Comparison of ENCODE assay signal across 11 cellular contexts in genomic region chr22:30183861-30184278, GRCh38.
A peak's percentile ranks its signal among the peaks of the same experiment; 100 is the strongest.
DNase-seq lines count a peak whose midpoint lies in the region; ATAC-seq and FAIRE-seq lines count a peak whose summit lies in the region.
"Had no signal": no experiment of that assay in that cellular context is flagged by ENCODE, and none has a peak within 500 bp of the region (broad histone marks: within the 10 kb centered on the region; RNA-seq: fewer than 3 reads in every experiment).

No MANE protein-coding gene starts in this region.

- no peak overlapping the region for H3K4me3 ChIP-seq in MG63
- H3K4me3 ChIP-seq: stomach had no signal

- H3K9me3 ChIP-seq in MG63, result no peaks in the 10 kb centered on the region
- H3K9me3 ChIP-seq: stomach had no signal

- peaks cover 87% of the 10 kb centered on the region for H3K4me1 Mint-ChIP-seq in activated naive CD4-positive, alpha-beta T cell treated with anti-CD3 and anti-CD28 coated beads for 36 hours (ENCODE audit: low read depth)
- H3K4me1 Mint-ChIP-seq in T-cell, result peaks cover 31 to 71% (median 32%) of the 10 kb centered on the region in 3 donors
- H3K4me1 Mint-ChIP-seq: B cell had no signal

- peak overlapping the region; percentile 93 for H3K27ac Mint-ChIP-seq in activated naive CD4-positive, alpha-beta T cell treated with anti-CD3 and anti-CD28 coated beads for 36 hours
- peak overlapping the region; percentile 12 to 22 for H3K27ac Mint-ChIP-seq in T-cell
- H3K27ac Mint-ChIP-seq: B cell had no signal

- POLR2A ChIA-PET in T-cell (lab: Charles Lee), result no interaction called here

- H3K27me3 Mint-ChIP-seq in activated naive CD4-positive, alpha-beta T cell treated with anti-CD3 and anti-CD28 coated beads for 36 hours (ENCODE audit: low read depth), result no peaks in the 10 kb centered on the region
- no peaks in the 10 kb centered on the region for H3K27me3 Mint-ChIP-seq in T-cell

- no peaks in the 10 kb centered on the region for H3K27me3 ChIP-seq in MG63
- H3K27me3 ChIP-seq: stomach had no signal

- no peak for DNase-seq in activated naive CD4-positive, alpha-beta T cell treated with anti-CD3 and anti-CD28 coated beads for 36 hours
- DNase-seq in activated naive CD4-positive, alpha-beta T cell treated with anti-CD3 and anti-CD28 coated beads, Interleukin-2, amount 50 U/mL, for 16 hours, result no peak
- DNase-seq in T-cell (no peak), dedifferentiated amniotic fluid mesenchymal stem cell (ENCODE audit: extremely low spot score) (peak; percentile 68), urothelium cell line (ENCODE audit: low spot score) (peak; percentile 42), NCI-H1105 (lab: John Stamatoyannopoulos, UW) (no peak), NCI-H1694 (lab: John Stamatoyannopoulos, UW) (no peak), MG63 (no peak)
- DNase-seq: NCI-H526 treated with DMSO at 0.1 percent for 48 hours, stomach had no signal

- no peak overlapping the region for H3K4me3 Mint-ChIP-seq in activated naive CD4-positive, alpha-beta T cell treated with anti-CD3 and anti-CD28 coated beads for 36 hours
- H3K4me3 Mint-ChIP-seq in T-cell, result no peak overlapping the region
- H3K4me3 Mint-ChIP-seq: B cell had no signal

- intact Hi-C loops in activated naive CD4-positive, alpha-beta T cell treated with anti-CD3 and anti-CD28 coated beads for 36 hours (cut with micrococcal nuclease), result loop anchor here (2.0 kb wide), 1 partner anchor 17 kb away; no protein-coding TSS in a partner anchor

- no peaks in the 10 kb centered on the region for H3K36me3 ChIP-seq in MG63
- H3K36me3 ChIP-seq: stomach had no signal

- no peaks in the 10 kb centered on the region for H3K36me3 Mint-ChIP-seq in activated naive CD4-positive, alpha-beta T cell treated with anti-CD3 and anti-CD28 coated beads for 36 hours (ENCODE audit: low read depth)
- H3K36me3 Mint-ChIP-seq in T-cell, result no peaks in the 10 kb centered on the region

- CTCF ChIA-PET in activated naive CD4-positive, alpha-beta T cell treated with anti-CD3 and anti-CD28 coated beads for 36 hours (lab: Charles Lee), result interaction anchor here (0.6 kb wide), 1 partner anchor 26 kb away, joined by 4 read pairs; no protein-coding TSS in a partner anchor
- CTCF ChIA-PET in T-cell (lab: Charles Lee), result interaction anchor here in 1 of 2 donors (1.0 kb wide), 1 partner anchor 13 kb away, joined by 3 read pairs; no protein-coding TSS in a partner anchor

- ATAC-seq in T-cell (replicated peaks in 1 of 4), result peak in 1 of 4 experiments; percentile 30

- H3K9me3 Mint-ChIP-seq in activated naive CD4-positive, alpha-beta T cell treated with anti-CD3 and anti-CD28 coated beads for 36 hours, result no peaks in the 10 kb centered on the region
- H3K9me3 Mint-ChIP-seq in T-cell, result no peaks in the 10 kb centered on the region

- FAIRE-seq in urothelium cell line (lab: Jason Lieb, UNC), result no peak

Comparison
In these comparisons a context has a peak if more than half of its experiments do, and no peak if none do; other contexts are left out.
1. DNase-seq: peak in dedifferentiated amniotic fluid mesenchymal stem cell (single experiment) and urothelium cell line (single experiment); none in activated naive CD4-positive, alpha-beta T cell treated with anti-CD3 and anti-CD28 coated beads for 36 hours (single experiment), activated naive CD4-positive, alpha-beta T cell treated with anti-CD3 and anti-CD28 coated beads, Interleukin-2, amount 50 U/mL, for 16 hours (single experiment), T-cell (0 of 34), NCI-H1105 (single experiment), NCI-H1694 (single experiment) and MG63 (single experiment).